ENCODE assay signal across 1 cellular context in the genomic region with DNA sequence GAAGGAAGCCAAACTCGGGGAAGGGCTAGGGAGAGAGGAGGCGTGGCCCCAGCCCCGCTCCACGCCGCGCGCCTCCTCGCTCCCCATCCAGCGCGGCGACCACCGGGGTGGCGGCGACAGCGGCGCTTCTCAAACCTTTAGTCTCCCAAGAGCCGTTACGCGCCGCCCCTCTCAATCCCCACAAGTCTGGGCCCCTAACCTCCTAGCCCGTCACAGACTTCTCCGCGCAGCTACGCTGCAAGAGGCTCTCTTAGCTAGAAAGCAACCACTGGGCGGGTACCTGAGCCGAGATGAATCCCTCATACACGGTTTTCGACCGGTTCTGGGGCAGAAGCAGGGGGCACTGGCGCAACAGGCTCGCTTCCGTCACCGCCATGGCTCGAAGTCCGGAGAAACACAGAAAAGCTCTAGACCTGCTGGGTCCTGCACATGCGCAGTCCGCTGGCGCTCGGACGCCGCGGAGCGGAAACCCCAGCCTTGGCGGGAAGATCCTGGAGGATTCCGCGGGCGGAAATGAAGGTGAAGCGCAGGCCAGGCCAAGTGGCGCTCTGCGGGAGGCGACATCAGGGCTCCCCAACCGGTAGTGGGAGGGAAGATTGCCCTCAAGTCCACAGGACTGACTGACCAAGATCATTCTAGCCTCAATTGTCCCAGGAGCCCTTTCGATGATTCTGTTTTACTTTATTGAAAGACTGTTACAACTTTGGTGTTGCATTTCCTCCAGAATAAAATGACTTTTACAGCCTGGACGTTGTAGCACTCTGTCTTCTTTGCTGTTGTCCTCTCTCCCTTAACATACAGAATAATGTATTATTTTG.
TF ChIP-seq lines count a peak whose summit lies in the region.

A gene (minus strand): TSS at position 388 of the 818 bp plus-strand sequence. CDS start 12 bp downstream, at position 376.

TF ChIP-seq in HepG2, 621 proteins besides CTCF, POLR2A, EP300 and RAD21 (continued from another document and continues in another):
- TF ChIP-seq, protein P1, sequence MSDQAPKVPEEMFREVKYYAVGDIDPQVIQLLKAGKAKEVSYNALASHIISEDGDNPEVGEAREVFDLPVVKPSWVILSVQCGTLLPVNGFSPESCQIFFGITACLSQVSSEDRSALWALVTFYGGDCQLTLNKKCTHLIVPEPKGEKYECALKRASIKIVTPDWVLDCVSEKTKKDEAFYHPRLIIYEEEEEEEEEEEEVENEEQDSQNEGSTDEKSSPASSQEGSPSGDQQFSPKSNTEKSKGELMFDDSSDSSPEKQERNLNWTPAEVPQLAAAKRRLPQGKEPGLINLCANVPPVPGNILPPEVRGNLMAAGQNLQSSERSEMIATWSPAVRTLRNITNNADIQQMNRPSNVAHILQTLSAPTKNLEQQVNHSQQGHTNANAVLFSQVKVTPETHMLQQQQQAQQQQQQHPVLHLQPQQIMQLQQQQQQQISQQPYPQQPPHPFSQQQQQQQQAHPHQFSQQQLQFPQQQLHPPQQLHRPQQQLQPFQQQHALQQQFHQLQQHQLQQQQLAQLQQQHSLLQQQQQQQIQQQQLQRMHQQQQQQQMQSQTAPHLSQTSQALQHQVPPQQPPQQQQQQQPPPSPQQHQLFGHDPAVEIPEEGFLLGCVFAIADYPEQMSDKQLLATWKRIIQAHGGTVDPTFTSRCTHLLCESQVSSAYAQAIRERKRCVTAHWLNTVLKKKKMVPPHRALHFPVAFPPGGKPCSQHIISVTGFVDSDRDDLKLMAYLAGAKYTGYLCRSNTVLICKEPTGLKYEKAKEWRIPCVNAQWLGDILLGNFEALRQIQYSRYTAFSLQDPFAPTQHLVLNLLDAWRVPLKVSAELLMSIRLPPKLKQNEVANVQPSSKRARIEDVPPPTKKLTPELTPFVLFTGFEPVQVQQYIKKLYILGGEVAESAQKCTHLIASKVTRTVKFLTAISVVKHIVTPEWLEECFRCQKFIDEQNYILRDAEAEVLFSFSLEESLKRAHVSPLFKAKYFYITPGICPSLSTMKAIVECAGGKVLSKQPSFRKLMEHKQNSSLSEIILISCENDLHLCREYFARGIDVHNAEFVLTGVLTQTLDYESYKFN (CRISPR knock-in tag; conservative IDR thresholded peaks at IDR 0.05), result peak; percentile 67; the same call in 1 of the 2 replicates
- TF ChIP-seq HNRNPL (IDR thresholded peaks at IDR 0.05; ENCODE audit: low read depth, low read length) (peak; percentile 73; the same call in 1 of the 2 replicates), ZSCAN9 (CRISPR knock-in tag; IDR thresholded peaks at IDR 0.05; ENCODE audit: borderline replicate concordance) (peak; percentile 91), ZNF33A (CRISPR knock-in tag; IDR thresholded peaks at IDR 0.05; ENCODE audit: borderline replicate concordance) (peak; percentile 77; the same call in 1 of the 2 replicates), CHD4 (IDR thresholded peaks at IDR 0.05; ENCODE audit: borderline replicate concordance, low read length) (no peak; the same call in 1 of the 2 replicates), ZNF747 (CRISPR knock-in tag; IDR thresholded peaks at IDR 0.05; ENCODE audit: borderline replicate concordance) (peak; percentile 72; the same call in 1 of the 2 replicates), HOXA9 (CRISPR knock-in tag; IDR thresholded peaks at IDR 0.05; ENCODE audit: borderline replicate concordance) (no peak), ZNF577 (CRISPR knock-in tag; IDR thresholded peaks at IDR 0.05; ENCODE audit: borderline replicate concordance, low read depth) (peak; percentile 61; the same call in 1 of the 2 replicates), NRL (CRISPR knock-in tag; IDR thresholded peaks at IDR 0.05; ENCODE audit: borderline replicate concordance) (peak; percentile 98), ZKSCAN1 (IDR thresholded peaks at IDR 0.05; ENCODE audit: low read length) (peak; percentile 14; the same call in 1 of the 2 replicates), SMARCE1 (IDR thresholded peaks at IDR 0.05; ENCODE audit: borderline replicate concordance) (no peak), ZNF713 (CRISPR knock-in tag; IDR thresholded peaks at IDR 0.05) (peak; percentile 19; the same call in 1 of the 2 replicates), ZNF431 (CRISPR knock-in tag; IDR thresholded peaks at IDR 0.05; ENCODE audit: borderline replicate concordance, low read depth) (peak; percentile 95; the same call in 1 of the 2 replicates), TOPORS (CRISPR knock-in tag; IDR thresholded peaks at IDR 0.05) (peak; percentile 97), ZMYM3 (CRISPR knock-in tag; IDR thresholded peaks at IDR 0.05) (peak; percentile 77), KMT2A (CRISPR knock-in tag; IDR thresholded peaks at IDR 0.05) (peak; percentile 97), ARHGAP35 (CRISPR knock-in tag; IDR thresholded peaks at IDR 0.05; ENCODE audit: borderline replicate concordance) (peak; percentile 94), ZNF207 (IDR thresholded peaks at IDR 0.05; ENCODE audit: borderline replicate concordance) (no peak), SAP130 (CRISPR knock-in tag; IDR thresholded peaks at IDR 0.05; ENCODE audit: low read depth) (peak; percentile 87), ZNF569 (CRISPR knock-in tag; IDR thresholded peaks at IDR 0.05; ENCODE audit: borderline replicate concordance) (peak; percentile 87; the same call in 1 of the 2 replicates), SETDB1 (CRISPR knock-in tag; IDR thresholded peaks at IDR 0.05; ENCODE audit: borderline replicate concordance) (peak; percentile 87), SRF (IDR thresholded peaks at IDR 0.05; ENCODE audit: low read depth, low read length) (no peak)
- TF ChIP-seq, protein P2, sequence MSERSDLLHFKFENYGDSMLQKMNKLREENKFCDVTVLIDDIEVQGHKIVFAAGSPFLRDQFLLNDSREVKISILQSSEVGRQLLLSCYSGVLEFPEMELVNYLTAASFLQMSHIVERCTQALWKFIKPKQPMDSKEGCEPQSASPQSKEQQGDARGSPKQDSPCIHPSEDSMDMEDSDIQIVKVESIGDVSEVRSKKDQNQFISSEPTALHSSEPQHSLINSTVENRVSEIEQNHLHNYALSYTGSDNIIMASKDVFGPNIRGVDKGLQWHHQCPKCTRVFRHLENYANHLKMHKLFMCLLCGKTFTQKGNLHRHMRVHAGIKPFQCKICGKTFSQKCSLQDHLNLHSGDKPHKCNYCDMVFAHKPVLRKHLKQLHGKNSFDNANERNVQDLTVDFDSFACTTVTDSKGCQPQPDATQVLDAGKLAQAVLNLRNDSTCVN (CRISPR knock-in tag; IDR thresholded peaks at IDR 0.05; ENCODE audit: borderline replicate concordance), result peak; percentile 97
- TF ChIP-seq, protein P3, sequence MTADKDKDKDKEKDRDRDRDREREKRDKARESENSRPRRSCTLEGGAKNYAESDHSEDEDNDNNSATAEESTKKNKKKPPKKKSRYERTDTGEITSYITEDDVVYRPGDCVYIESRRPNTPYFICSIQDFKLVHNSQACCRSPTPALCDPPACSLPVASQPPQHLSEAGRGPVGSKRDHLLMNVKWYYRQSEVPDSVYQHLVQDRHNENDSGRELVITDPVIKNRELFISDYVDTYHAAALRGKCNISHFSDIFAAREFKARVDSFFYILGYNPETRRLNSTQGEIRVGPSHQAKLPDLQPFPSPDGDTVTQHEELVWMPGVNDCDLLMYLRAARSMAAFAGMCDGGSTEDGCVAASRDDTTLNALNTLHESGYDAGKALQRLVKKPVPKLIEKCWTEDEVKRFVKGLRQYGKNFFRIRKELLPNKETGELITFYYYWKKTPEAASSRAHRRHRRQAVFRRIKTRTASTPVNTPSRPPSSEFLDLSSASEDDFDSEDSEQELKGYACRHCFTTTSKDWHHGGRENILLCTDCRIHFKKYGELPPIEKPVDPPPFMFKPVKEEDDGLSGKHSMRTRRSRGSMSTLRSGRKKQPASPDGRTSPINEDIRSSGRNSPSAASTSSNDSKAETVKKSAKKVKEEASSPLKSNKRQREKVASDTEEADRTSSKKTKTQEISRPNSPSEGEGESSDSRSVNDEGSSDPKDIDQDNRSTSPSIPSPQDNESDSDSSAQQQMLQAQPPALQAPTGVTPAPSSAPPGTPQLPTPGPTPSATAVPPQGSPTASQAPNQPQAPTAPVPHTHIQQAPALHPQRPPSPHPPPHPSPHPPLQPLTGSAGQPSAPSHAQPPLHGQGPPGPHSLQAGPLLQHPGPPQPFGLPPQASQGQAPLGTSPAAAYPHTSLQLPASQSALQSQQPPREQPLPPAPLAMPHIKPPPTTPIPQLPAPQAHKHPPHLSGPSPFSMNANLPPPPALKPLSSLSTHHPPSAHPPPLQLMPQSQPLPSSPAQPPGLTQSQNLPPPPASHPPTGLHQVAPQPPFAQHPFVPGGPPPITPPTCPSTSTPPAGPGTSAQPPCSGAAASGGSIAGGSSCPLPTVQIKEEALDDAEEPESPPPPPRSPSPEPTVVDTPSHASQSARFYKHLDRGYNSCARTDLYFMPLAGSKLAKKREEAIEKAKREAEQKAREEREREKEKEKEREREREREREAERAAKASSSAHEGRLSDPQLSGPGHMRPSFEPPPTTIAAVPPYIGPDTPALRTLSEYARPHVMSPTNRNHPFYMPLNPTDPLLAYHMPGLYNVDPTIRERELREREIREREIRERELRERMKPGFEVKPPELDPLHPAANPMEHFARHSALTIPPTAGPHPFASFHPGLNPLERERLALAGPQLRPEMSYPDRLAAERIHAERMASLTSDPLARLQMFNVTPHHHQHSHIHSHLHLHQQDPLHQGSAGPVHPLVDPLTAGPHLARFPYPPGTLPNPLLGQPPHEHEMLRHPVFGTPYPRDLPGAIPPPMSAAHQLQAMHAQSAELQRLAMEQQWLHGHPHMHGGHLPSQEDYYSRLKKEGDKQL (CRISPR knock-in tag; IDR thresholded peaks at IDR 0.05; ENCODE audit: low read depth), result peak; percentile 48; the same call in 1 of the 2 replicates
- TF ChIP-seq, protein P4, sequence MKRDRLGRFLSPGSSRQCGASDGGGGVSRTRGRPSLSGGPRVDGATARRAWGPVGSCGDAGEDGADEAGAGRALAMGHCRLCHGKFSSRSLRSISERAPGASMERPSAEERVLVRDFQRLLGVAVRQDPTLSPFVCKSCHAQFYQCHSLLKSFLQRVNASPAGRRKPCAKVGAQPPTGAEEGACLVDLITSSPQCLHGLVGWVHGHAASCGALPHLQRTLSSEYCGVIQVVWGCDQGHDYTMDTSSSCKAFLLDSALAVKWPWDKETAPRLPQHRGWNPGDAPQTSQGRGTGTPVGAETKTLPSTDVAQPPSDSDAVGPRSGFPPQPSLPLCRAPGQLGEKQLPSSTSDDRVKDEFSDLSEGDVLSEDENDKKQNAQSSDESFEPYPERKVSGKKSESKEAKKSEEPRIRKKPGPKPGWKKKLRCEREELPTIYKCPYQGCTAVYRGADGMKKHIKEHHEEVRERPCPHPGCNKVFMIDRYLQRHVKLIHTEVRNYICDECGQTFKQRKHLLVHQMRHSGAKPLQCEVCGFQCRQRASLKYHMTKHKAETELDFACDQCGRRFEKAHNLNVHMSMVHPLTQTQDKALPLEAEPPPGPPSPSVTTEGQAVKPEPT (CRISPR knock-in tag; IDR thresholded peaks at IDR 0.05; ENCODE audit: low read depth), result peak; percentile 95
- TF ChIP-seq, protein P5, sequence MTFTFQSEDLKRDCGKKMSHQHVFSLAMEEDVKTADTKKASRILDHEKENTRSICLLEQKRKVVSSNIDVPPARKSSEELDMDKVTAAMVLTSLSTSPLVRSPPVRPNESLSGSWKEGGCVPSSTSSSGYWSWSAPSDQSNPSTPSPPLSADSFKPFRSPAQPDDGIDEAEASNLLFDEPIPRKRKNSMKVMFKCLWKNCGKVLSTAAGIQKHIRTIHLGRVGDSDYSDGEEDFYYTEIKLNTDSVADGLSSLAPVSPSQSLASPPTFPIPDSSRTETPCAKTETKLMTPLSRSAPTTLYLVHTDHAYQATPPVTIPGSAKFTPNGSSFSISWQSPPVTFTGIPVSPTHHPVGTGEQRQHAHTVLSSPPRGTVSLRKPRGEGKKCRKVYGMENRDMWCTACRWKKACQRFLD (CRISPR knock-in tag; IDR thresholded peaks at IDR 0.05; ENCODE audit: borderline replicate concordance), result peak; percentile 99; the same call in 1 of the 2 replicates
- TF ChIP-seq, protein P6, sequence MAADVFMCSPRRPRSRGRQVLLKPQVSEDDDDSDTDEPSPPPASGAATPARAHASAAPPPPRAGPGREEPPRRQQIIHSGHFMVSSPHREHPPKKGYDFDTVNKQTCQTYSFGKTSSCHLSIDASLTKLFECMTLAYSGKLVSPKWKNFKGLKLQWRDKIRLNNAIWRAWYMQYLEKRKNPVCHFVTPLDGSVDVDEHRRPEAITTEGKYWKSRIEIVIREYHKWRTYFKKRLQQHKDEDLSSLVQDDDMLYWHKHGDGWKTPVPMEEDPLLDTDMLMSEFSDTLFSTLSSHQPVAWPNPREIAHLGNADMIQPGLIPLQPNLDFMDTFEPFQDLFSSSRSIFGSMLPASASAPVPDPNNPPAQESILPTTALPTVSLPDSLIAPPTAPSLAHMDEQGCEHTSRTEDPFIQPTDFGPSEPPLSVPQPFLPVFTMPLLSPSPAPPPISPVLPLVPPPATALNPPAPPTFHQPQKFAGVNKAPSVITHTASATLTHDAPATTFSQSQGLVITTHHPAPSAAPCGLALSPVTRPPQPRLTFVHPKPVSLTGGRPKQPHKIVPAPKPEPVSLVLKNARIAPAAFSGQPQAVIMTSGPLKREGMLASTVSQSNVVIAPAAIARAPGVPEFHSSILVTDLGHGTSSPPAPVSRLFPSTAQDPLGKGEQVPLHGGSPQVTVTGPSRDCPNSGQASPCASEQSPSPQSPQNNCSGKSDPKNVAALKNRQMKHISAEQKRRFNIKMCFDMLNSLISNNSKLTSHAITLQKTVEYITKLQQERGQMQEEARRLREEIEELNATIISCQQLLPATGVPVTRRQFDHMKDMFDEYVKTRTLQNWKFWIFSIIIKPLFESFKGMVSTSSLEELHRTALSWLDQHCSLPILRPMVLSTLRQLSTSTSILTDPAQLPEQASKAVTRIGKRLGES (CRISPR knock-in tag; IDR thresholded peaks at IDR 0.05; ENCODE audit: borderline replicate concordance), result peak; percentile 64; the same call in 1 of the 2 replicates
- TF ChIP-seq, protein P7, sequence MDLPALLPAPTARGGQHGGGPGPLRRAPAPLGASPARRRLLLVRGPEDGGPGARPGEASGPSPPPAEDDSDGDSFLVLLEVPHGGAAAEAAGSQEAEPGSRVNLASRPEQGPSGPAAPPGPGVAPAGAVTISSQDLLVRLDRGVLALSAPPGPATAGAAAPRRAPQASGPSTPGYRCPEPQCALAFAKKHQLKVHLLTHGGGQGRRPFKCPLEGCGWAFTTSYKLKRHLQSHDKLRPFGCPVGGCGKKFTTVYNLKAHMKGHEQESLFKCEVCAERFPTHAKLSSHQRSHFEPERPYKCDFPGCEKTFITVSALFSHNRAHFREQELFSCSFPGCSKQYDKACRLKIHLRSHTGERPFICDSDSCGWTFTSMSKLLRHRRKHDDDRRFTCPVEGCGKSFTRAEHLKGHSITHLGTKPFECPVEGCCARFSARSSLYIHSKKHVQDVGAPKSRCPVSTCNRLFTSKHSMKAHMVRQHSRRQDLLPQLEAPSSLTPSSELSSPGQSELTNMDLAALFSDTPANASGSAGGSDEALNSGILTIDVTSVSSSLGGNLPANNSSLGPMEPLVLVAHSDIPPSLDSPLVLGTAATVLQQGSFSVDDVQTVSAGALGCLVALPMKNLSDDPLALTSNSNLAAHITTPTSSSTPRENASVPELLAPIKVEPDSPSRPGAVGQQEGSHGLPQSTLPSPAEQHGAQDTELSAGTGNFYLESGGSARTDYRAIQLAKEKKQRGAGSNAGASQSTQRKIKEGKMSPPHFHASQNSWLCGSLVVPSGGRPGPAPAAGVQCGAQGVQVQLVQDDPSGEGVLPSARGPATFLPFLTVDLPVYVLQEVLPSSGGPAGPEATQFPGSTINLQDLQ (CRISPR knock-in tag; IDR thresholded peaks at IDR 0.05), result no peak
- TF ChIP-seq, protein P8, sequence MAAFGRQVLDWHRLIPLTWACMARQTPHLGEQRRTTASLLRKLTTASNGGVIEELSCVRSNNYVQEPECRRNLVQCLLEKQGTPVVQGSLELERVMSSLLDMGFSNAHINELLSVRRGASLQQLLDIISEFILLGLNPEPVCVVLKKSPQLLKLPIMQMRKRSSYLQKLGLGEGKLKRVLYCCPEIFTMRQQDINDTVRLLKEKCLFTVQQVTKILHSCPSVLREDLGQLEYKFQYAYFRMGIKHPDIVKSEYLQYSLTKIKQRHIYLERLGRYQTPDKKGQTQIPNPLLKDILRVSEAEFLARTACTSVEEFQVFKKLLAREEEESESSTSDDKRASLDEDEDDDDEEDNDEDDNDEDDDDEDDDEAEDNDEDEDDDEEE (CRISPR knock-in tag; IDR thresholded peaks at IDR 0.05), result peak; percentile 99
